1 cellular context compared by ENCODE assay signal in genomic region chr22:19196841-19197612, GRCh38.
A peak's percentile ranks its signal among the peaks of the same experiment; 100 is the strongest.
TF ChIP-seq lines count a peak whose summit lies in the region.

No MANE protein-coding gene starts in this region.

TF ChIP-seq in K562, 482 proteins besides CTCF, POLR2A, EP300 and RAD21 (continues in another document):
- TF ChIP-seq ZFPM2 (CRISPR knock-in tag; IDR thresholded peaks at IDR 0.05) (0 out of 2 replicates have a peak, but pooled peaks have one; percentile 59), RFX5 (IDR thresholded peaks at IDR 0.05; ENCODE audit: low read depth, low read length) (no peak), SRSF3 (IDR thresholded peaks at IDR 0.05; ENCODE audit: insufficient read depth, low read length) (0 out of 2 replicates have a peak, but pooled peaks have one; percentile 11), NCOA6 (IDR thresholded peaks at IDR 0.05) (no peak), FOXM1 (IDR thresholded peaks at IDR 0.05; ENCODE audit: low read depth) (no peak), FOXM1 (CRISPR knock-in tag; IDR thresholded peaks at IDR 0.05; ENCODE audit: low read depth) (0 out of 2 replicates have a peak, but pooled peaks have one; percentile 61), EZH2 (IDR thresholded peaks at IDR 0.05; ENCODE audit: borderline replicate concordance, low read depth, low read length) (peak; percentile 91; the same call in 1 of the 2 replicates), KDM4B (IDR thresholded peaks at IDR 0.05; ENCODE audit: borderline replicate concordance in 2 of 2, low read depth in 1 of 2) (0 out of 4 replicates have a peak, but pooled peaks of 1 of the 2 experiments have one; percentile 16), SMC3 (conservative IDR thresholded peaks at IDR 0.05; ENCODE audit: insufficient read depth, low read depth, low read length) (no peak), BRD9 (IDR thresholded peaks at IDR 0.05; ENCODE audit: low read depth, partially characterized antibody) (no peak), ZNF707 (CRISPR knock-in tag; conservative IDR thresholded peaks at IDR 0.05) (no peak), ZNF263 (CRISPR knock-in tag; IDR thresholded peaks at IDR 0.05; ENCODE audit: borderline replicate concordance) (peak; percentile 40; the same call in 1 of the 2 replicates), CBFB (CRISPR knock-in tag; IDR thresholded peaks at IDR 0.05) (peak; percentile 48; the same call in 1 of the 2 replicates), RBM22 (IDR thresholded peaks at IDR 0.05; ENCODE audit: low read depth, low read length, poor library complexity, severe bottlenecking) (no peak), PCBP2 (IDR thresholded peaks at IDR 0.05; ENCODE audit: low read depth, low read length, poor library complexity, severe bottlenecking) (no peak), RBM39 (optimal IDR thresholded peaks at IDR 0.05; ENCODE audit: low read depth, low read length) (peak; percentile 34), ZNF740 (CRISPR knock-in tag; IDR thresholded peaks at IDR 0.05) (peak; percentile 88), ZNF740 (tag; IDR thresholded peaks at IDR 0.05) (no peak), ZNF79 (CRISPR knock-in tag; IDR thresholded peaks at IDR 0.05; ENCODE audit: low read depth) (no peak), STAT5B (CRISPR knock-in tag; IDR thresholded peaks at IDR 0.05) (no peak), SNRNP70 (optimal IDR thresholded peaks at IDR 0.05; ENCODE audit: low read depth, low read length) (peak; percentile 49), TEAD1 (CRISPR knock-in tag; IDR thresholded peaks at IDR 0.05) (0 out of 4 replicates have a peak, but pooled peaks of 1 of the 2 experiments have one; percentile 20), ZNF12 (CRISPR knock-in tag; IDR thresholded peaks at IDR 0.05) (0 out of 2 replicates have a peak, but pooled peaks have one; percentile 61), ZNF398 (CRISPR knock-in tag; IDR thresholded peaks at IDR 0.05) (no peak), CREB3 (tag; conservative IDR thresholded peaks at IDR 0.05; ENCODE audit: low read depth) (no peak), HEY1 (CRISPR knock-in tag; IDR thresholded peaks at IDR 0.05; ENCODE audit: borderline replicate concordance) (no peak), SIN3A (IDR thresholded peaks at IDR 0.05; ENCODE audit: borderline replicate concordance in 2 of 2, control insufficient read depth in 1 of 2, low read depth in 2 of 2, low read length in 2 of 2) (no peak), POU5F1 (IDR thresholded peaks at IDR 0.05; ENCODE audit: borderline replicate concordance, low read depth, low read length, partially characterized antibody) (no peak), ZNF668 (CRISPR knock-in tag; IDR thresholded peaks at IDR 0.05) (no peak), JUND (IDR thresholded peaks at IDR 0.05; ENCODE audit: borderline replicate concordance, low read depth, low read length) (no peak), JUND (tag; IDR thresholded peaks at IDR 0.05; ENCODE audit: borderline replicate concordance, low read depth, low read length) (no peak)
- TF ChIP-seq, protein P1, sequence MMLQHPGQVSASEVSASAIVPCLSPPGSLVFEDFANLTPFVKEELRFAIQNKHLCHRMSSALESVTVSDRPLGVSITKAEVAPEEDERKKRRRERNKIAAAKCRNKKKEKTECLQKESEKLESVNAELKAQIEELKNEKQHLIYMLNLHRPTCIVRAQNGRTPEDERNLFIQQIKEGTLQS (IDR thresholded peaks at IDR 0.05) = no peak
- TF ChIP-seq, protein P1 (CRISPR knock-in tag; conservative IDR thresholded peaks at IDR 0.05) = no peak
- TF ChIP-seq, protein P2, sequence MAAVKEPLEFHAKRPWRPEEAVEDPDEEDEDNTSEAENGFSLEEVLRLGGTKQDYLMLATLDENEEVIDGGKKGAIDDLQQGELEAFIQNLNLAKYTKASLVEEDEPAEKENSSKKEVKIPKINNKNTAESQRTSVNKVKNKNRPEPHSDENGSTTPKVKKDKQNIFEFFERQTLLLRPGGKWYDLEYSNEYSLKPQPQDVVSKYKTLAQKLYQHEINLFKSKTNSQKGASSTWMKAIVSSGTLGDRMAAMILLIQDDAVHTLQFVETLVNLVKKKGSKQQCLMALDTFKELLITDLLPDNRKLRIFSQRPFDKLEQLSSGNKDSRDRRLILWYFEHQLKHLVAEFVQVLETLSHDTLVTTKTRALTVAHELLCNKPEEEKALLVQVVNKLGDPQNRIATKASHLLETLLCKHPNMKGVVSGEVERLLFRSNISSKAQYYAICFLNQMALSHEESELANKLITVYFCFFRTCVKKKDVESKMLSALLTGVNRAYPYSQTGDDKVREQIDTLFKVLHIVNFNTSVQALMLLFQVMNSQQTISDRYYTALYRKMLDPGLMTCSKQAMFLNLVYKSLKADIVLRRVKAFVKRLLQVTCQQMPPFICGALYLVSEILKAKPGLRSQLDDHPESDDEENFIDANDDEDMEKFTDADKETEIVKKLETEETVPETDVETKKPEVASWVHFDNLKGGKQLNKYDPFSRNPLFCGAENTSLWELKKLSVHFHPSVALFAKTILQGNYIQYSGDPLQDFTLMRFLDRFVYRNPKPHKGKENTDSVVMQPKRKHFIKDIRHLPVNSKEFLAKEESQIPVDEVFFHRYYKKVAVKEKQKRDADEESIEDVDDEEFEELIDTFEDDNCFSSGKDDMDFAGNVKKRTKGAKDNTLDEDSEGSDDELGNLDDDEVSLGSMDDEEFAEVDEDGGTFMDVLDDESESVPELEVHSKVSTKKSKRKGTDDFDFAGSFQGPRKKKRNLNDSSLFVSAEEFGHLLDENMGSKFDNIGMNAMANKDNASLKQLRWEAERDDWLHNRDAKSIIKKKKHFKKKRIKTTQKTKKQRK (IDR thresholded peaks at IDR 0.05; ENCODE audit: borderline replicate concordance, low read depth, low read length) = no peak
- TF ChIP-seq, protein P3, sequence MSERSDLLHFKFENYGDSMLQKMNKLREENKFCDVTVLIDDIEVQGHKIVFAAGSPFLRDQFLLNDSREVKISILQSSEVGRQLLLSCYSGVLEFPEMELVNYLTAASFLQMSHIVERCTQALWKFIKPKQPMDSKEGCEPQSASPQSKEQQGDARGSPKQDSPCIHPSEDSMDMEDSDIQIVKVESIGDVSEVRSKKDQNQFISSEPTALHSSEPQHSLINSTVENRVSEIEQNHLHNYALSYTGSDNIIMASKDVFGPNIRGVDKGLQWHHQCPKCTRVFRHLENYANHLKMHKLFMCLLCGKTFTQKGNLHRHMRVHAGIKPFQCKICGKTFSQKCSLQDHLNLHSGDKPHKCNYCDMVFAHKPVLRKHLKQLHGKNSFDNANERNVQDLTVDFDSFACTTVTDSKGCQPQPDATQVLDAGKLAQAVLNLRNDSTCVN (CRISPR knock-in tag; IDR thresholded peaks at IDR 0.05) = no peak
- TF ChIP-seq, protein P4, sequence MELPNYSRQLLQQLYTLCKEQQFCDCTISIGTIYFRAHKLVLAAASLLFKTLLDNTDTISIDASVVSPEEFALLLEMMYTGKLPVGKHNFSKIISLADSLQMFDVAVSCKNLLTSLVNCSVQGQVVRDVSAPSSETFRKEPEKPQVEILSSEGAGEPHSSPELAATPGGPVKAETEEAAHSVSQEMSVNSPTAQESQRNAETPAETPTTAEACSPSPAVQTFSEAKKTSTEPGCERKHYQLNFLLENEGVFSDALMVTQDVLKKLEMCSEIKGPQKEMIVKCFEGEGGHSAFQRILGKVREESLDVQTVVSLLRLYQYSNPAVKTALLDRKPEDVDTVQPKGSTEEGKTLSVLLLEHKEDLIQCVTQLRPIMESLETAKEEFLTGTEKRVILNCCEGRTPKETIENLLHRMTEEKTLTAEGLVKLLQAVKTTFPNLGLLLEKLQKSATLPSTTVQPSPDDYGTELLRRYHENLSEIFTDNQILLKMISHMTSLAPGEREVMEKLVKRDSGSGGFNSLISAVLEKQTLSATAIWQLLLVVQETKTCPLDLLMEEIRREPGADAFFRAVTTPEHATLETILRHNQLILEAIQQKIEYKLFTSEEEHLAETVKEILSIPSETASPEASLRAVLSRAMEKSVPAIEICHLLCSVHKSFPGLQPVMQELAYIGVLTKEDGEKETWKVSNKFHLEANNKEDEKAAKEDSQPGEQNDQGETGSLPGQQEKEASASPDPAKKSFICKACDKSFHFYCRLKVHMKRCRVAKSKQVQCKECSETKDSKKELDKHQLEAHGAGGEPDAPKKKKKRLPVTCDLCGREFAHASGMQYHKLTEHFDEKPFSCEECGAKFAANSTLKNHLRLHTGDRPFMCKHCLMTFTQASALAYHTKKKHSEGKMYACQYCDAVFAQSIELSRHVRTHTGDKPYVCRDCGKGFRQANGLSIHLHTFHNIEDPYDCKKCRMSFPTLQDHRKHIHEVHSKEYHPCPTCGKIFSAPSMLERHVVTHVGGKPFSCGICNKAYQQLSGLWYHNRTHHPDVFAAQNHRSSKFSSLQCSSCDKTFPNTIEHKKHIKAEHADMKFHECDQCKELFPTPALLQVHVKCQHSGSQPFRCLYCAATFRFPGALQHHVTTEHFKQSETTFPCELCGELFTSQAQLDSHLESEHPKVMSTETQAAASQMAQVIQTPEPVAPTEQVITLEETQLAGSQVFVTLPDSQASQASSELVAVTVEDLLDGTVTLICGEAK (IDR thresholded peaks at IDR 0.05) = no peak
- TF ChIP-seq, protein P4 (CRISPR knock-in tag; IDR thresholded peaks at IDR 0.05) = peak; percentile 40; the same call in 1 of the 2 replicates
- TF ChIP-seq, protein P5, sequence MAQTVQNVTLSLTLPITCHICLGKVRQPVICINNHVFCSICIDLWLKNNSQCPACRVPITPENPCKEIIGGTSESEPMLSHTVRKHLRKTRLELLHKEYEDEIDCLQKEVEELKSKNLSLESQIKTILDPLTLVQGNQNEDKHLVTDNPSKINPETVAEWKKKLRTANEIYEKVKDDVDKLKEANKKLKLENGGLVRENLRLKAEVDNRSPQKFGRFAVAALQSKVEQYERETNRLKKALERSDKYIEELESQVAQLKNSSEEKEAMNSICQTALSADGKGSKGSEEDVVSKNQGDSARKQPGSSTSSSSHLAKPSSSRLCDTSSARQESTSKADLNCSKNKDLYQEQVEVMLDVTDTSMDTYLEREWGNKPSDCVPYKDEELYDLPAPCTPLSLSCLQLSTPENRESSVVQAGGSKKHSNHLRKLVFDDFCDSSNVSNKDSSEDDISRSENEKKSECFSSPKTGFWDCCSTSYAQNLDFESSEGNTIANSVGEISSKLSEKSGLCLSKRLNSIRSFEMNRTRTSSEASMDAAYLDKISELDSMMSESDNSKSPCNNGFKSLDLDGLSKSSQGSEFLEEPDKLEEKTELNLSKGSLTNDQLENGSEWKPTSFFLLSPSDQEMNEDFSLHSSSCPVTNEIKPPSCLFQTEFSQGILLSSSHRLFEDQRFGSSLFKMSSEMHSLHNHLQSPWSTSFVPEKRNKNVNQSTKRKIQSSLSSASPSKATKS (CRISPR knock-in tag; IDR thresholded peaks at IDR 0.05) = no peak
